Comparison of ENCODE assay signal across 1 cellular context in the genomic region with DNA sequence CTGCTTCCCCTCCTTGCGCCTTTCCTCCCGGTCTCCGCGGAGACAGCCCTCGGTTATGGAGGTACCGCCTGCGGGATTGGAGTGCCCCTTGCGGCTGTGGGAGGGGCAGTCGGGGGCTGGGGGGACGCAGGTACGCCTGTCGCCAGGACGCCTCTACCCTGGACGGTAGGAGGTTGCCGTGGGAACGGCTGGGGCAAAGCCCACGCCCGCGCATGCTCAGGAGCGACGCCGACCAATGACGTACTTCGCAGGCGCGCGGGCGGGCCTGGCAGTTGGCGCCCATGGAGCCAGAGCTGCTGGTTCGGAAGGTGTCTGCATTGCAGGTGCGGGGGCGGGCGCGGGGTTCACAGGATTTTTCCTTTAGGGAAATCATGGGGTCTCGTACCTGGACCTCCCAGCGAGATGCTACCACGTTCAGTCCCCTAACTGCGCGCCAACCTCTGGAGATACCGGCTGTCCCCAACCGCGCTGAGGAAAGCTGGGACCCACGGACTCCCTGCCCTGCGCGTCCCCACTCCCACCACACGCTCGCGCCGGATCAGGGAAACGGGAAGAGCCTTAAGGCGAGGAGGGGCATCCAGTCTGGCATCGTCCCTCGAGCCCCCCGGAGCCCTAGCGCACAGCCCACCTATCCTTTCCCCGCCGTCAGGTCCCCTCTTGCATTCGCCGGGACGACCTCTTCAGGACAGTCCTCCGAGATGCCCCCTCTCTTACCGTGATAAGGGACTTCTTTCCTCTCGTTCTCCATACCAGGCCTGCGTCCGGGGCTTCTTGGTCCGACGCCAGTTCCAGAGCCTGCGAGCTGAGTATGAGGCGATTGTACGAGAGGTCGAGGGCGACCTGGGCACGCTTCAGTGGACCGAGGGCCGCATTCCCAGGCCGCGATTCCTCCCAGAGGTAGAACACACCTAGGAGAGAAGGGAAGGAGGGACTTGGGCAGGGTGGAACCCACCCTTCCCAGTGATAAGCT.
TF ChIP-seq lines count a peak whose summit lies in the region.

A gene (plus strand): TSS at position 271 of the 970 bp plus-strand sequence. CDS start 11 bp downstream, at position 282.

TF ChIP-seq in HepG2, 621 proteins besides CTCF, POLR2A, EP300 and RAD21 (continued from another document and continues in another):
- peak; percentile 80 for TF ChIP-seq ATF7-NPFF (CRISPR knock-in tag; IDR thresholded peaks at IDR 0.05; ENCODE audit: low read depth)
- TF ChIP-seq ZNF430 (CRISPR knock-in tag; IDR thresholded peaks at IDR 0.05) = no peak
- TF ChIP-seq, protein P1, sequence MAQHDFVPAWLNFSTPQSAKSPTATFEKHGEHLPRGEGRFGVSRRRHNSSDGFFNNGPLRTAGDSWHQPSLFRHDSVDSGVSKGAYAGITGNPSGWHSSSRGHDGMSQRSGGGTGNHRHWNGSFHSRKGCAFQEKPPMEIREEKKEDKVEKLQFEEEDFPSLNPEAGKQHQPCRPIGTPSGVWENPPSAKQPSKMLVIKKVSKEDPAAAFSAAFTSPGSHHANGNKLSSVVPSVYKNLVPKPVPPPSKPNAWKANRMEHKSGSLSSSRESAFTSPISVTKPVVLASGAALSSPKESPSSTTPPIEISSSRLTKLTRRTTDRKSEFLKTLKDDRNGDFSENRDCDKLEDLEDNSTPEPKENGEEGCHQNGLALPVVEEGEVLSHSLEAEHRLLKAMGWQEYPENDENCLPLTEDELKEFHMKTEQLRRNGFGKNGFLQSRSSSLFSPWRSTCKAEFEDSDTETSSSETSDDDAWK (CRISPR knock-in tag; IDR thresholded peaks at IDR 0.05) = no peak
- TF ChIP-seq, protein P2, sequence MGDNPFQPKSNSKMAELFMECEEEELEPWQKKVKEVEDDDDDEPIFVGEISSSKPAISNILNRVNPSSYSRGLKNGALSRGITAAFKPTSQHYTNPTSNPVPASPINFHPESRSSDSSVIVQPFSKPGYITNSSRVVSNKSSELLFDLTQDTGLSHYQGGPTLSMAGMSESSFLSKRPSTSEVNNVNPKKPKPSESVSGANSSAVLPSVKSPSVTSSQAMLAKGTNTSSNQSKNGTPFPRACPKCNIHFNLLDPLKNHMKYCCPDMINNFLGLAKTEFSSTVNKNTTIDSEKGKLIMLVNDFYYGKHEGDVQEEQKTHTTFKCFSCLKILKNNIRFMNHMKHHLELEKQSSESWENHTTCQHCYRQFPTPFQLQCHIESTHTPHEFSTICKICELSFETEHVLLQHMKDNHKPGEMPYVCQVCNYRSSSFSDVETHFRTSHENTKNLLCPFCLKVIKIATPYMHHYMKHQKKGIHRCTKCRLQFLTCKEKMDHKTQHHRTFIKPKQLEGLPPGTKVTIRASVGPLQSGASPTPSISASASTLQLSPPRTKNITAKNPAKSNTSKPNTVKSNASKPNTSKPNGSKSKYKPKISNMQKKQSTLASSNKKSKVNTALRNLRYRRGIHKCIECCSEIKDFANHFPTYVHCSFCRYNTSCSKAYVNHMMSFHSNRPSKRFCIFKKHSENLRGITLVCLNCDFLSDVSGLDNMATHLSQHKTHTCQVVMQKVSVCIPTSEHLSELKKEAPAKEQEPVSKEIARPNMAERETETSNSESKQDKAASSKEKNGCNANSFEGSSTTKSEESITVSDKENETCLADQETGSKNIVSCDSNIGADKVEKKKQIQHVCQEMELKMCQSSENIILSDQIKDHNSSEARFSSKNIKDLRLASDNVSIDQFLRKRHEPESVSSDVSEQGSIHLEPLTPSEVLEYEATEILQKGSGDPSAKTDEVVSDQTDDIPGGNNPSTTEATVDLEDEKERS (CRISPR knock-in tag; IDR thresholded peaks at IDR 0.05) = no peak
- TF ChIP-seq, protein P3, sequence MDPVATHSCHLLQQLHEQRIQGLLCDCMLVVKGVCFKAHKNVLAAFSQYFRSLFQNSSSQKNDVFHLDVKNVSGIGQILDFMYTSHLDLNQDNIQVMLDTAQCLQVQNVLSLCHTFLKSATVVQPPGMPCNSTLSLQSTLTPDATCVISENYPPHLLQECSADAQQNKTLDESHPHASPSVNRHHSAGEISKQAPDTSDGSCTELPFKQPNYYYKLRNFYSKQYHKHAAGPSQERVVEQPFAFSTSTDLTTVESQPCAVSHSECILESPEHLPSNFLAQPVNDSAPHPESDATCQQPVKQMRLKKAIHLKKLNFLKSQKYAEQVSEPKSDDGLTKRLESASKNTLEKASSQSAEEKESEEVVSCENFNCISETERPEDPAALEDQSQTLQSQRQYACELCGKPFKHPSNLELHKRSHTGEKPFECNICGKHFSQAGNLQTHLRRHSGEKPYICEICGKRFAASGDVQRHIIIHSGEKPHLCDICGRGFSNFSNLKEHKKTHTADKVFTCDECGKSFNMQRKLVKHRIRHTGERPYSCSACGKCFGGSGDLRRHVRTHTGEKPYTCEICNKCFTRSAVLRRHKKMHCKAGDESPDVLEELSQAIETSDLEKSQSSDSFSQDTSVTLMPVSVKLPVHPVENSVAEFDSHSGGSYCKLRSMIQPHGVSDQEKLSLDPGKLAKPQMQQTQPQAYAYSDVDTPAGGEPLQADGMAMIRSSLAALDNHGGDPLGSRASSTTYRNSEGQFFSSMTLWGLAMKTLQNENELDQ (CRISPR knock-in tag; IDR thresholded peaks at IDR 0.05; ENCODE audit: borderline replicate concordance) = no peak
- TF ChIP-seq ZZZ3 (CRISPR knock-in tag; IDR thresholded peaks at IDR 0.05; ENCODE audit: borderline replicate concordance) = no peak
- 0 out of 2 replicates have a peak, but pooled peaks have one; percentile 16 for TF ChIP-seq FOXA3 (CRISPR knock-in tag; IDR thresholded peaks at IDR 0.05)
- no peak for TF ChIP-seq NCOR1 (IDR thresholded peaks at IDR 0.05; ENCODE audit: borderline replicate concordance, low read length)
- peak; percentile 72 for TF ChIP-seq GABPB1 (CRISPR knock-in tag; IDR thresholded peaks at IDR 0.05)
- 0 out of 2 replicates have a peak, but pooled peaks have one; percentile 5 for TF ChIP-seq NRL (CRISPR knock-in tag; IDR thresholded peaks at IDR 0.05; ENCODE audit: borderline replicate concordance)
- no peak for TF ChIP-seq PTBP1 (IDR thresholded peaks at IDR 0.05; ENCODE audit: low read depth, low read length, poor library complexity, severe bottlenecking)
- TF ChIP-seq ZNF264 (CRISPR knock-in tag; IDR thresholded peaks at IDR 0.05) = no peak
- TF ChIP-seq, protein P4, sequence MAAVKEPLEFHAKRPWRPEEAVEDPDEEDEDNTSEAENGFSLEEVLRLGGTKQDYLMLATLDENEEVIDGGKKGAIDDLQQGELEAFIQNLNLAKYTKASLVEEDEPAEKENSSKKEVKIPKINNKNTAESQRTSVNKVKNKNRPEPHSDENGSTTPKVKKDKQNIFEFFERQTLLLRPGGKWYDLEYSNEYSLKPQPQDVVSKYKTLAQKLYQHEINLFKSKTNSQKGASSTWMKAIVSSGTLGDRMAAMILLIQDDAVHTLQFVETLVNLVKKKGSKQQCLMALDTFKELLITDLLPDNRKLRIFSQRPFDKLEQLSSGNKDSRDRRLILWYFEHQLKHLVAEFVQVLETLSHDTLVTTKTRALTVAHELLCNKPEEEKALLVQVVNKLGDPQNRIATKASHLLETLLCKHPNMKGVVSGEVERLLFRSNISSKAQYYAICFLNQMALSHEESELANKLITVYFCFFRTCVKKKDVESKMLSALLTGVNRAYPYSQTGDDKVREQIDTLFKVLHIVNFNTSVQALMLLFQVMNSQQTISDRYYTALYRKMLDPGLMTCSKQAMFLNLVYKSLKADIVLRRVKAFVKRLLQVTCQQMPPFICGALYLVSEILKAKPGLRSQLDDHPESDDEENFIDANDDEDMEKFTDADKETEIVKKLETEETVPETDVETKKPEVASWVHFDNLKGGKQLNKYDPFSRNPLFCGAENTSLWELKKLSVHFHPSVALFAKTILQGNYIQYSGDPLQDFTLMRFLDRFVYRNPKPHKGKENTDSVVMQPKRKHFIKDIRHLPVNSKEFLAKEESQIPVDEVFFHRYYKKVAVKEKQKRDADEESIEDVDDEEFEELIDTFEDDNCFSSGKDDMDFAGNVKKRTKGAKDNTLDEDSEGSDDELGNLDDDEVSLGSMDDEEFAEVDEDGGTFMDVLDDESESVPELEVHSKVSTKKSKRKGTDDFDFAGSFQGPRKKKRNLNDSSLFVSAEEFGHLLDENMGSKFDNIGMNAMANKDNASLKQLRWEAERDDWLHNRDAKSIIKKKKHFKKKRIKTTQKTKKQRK (IDR thresholded peaks at IDR 0.05; ENCODE audit: low read length) = no peak
- TF ChIP-seq RARA (CRISPR knock-in tag; IDR thresholded peaks at IDR 0.05) = no peak
- TF ChIP-seq SMAD1 (CRISPR knock-in tag; IDR thresholded peaks at IDR 0.05; ENCODE audit: borderline replicate concordance, low read depth) = no peak
- TF ChIP-seq ZSCAN29 (CRISPR knock-in tag; conservative IDR thresholded peaks at IDR 0.05) = no peak
- TF ChIP-seq, protein P5, sequence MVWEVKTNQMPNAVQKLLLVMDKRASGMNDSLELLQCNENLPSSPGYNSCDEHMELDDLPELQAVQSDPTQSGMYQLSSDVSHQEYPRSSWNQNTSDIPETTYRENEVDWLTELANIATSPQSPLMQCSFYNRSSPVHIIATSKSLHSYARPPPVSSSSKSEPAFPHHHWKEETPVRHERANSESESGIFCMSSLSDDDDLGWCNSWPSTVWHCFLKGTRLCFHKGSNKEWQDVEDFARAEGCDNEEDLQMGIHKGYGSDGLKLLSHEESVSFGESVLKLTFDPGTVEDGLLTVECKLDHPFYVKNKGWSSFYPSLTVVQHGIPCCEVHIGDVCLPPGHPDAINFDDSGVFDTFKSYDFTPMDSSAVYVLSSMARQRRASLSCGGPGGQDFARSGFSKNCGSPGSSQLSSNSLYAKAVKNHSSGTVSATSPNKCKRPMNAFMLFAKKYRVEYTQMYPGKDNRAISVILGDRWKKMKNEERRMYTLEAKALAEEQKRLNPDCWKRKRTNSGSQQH (CRISPR knock-in tag; IDR thresholded peaks at IDR 0.05; ENCODE audit: low read depth) = peak; percentile 52; the same call in 1 of the 2 replicates
- TF ChIP-seq, protein P6, sequence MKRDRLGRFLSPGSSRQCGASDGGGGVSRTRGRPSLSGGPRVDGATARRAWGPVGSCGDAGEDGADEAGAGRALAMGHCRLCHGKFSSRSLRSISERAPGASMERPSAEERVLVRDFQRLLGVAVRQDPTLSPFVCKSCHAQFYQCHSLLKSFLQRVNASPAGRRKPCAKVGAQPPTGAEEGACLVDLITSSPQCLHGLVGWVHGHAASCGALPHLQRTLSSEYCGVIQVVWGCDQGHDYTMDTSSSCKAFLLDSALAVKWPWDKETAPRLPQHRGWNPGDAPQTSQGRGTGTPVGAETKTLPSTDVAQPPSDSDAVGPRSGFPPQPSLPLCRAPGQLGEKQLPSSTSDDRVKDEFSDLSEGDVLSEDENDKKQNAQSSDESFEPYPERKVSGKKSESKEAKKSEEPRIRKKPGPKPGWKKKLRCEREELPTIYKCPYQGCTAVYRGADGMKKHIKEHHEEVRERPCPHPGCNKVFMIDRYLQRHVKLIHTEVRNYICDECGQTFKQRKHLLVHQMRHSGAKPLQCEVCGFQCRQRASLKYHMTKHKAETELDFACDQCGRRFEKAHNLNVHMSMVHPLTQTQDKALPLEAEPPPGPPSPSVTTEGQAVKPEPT (CRISPR knock-in tag; IDR thresholded peaks at IDR 0.05; ENCODE audit: low read depth) = no peak
- TF ChIP-seq ZNF549 (CRISPR knock-in tag; IDR thresholded peaks at IDR 0.05) = no peak
- TF ChIP-seq ZNF337 (CRISPR knock-in tag; IDR thresholded peaks at IDR 0.05; ENCODE audit: borderline replicate concordance, low read depth) = no peak
- TF ChIP-seq ARNT2 (CRISPR knock-in tag; IDR thresholded peaks at IDR 0.05; ENCODE audit: low read depth) = peak; percentile 62
- TF ChIP-seq, protein P7, sequence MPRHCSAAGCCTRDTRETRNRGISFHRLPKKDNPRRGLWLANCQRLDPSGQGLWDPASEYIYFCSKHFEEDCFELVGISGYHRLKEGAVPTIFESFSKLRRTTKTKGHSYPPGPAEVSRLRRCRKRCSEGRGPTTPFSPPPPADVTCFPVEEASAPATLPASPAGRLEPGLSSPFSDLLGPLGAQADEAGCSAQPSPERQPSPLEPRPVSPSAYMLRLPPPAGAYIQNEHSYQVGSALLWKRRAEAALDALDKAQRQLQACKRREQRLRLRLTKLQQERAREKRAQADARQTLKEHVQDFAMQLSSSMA (CRISPR knock-in tag; IDR thresholded peaks at IDR 0.05) = no peak
- no peak for TF ChIP-seq HNRNPL (IDR thresholded peaks at IDR 0.05; ENCODE audit: low read depth, low read length)
- TF ChIP-seq, protein P8, sequence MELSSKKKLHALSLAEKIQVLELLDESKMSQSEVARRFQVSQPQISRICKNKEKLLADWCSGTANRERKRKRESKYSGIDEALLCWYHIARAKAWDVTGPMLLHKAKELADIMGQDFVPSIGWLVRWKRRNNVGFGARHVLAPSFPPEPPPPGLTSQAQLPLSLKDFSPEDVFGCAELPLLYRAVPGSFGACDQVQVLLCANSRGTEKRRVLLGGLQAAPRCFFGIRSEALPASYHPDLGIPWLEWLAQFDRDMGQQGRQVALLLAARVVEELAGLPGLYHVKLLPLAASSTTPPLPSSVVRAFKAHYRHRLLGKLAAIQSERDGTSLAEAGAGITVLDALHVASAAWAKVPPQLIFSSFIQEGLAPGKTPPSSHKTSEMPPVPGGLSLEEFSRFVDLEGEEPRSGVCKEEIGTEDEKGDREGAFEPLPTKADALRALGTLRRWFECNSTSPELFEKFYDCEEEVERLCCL (CRISPR knock-in tag; IDR thresholded peaks at IDR 0.05; ENCODE audit: borderline replicate concordance) = no peak
- TF ChIP-seq CBX2 (IDR thresholded peaks at IDR 0.05; ENCODE audit: low read depth, low read length) = no peak
- TF ChIP-seq CBX2 (CRISPR knock-in tag; IDR thresholded peaks at IDR 0.05; ENCODE audit: low read depth) = no peak
- TF ChIP-seq ZNF501 (CRISPR knock-in tag; IDR thresholded peaks at IDR 0.05) = peak; percentile 72
- TF ChIP-seq, protein P9, sequence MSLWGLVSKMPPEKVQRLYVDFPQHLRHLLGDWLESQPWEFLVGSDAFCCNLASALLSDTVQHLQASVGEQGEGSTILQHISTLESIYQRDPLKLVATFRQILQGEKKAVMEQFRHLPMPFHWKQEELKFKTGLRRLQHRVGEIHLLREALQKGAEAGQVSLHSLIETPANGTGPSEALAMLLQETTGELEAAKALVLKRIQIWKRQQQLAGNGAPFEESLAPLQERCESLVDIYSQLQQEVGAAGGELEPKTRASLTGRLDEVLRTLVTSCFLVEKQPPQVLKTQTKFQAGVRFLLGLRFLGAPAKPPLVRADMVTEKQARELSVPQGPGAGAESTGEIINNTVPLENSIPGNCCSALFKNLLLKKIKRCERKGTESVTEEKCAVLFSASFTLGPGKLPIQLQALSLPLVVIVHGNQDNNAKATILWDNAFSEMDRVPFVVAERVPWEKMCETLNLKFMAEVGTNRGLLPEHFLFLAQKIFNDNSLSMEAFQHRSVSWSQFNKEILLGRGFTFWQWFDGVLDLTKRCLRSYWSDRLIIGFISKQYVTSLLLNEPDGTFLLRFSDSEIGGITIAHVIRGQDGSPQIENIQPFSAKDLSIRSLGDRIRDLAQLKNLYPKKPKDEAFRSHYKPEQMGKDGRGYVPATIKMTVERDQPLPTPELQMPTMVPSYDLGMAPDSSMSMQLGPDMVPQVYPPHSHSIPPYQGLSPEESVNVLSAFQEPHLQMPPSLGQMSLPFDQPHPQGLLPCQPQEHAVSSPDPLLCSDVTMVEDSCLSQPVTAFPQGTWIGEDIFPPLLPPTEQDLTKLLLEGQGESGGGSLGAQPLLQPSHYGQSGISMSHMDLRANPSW (CRISPR knock-in tag; IDR thresholded peaks at IDR 0.05; ENCODE audit: borderline replicate concordance) = no peak
- TF ChIP-seq ZNF224 (CRISPR knock-in tag; IDR thresholded peaks at IDR 0.05) = no peak; the same call in 1 of the 2 replicates
- TF ChIP-seq HNF4A (CRISPR knock-in tag; IDR thresholded peaks at IDR 0.05) = no peak
- TF ChIP-seq, protein P10, sequence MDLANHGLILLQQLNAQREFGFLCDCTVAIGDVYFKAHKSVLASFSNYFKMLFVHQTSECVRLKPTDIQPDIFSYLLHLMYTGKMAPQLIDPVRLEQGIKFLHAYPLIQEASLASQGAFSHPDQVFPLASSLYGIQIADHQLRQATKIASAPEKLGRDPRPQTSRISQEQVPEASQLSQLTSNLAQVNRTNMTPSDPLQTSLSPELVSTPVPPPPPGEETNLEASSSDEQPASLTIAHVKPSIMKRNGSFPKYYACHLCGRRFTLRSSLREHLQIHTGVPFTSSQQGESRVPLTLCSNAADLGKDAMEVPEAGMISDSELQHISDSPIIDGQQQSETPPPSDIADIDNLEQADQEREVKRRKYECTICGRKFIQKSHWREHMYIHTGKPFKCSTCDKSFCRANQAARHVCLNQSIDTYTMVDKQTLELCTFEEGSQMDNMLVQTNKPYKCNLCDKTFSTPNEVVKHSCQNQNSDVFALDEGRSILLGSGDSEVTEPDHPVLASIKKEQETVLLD (CRISPR knock-in tag; IDR thresholded peaks at IDR 0.05; ENCODE audit: low read depth) = no peak
